Comparison of ENCODE assay signal across 8 cellular contexts in genomic region chr7:50595538-50596102, GRCh38. TPM values are rescaled to one million over a fixed set of nuclear protein-coding genes. Genes with fewer than 3 reads are reported as not detected.
DNase-seq lines count a peak whose midpoint lies in the region; ATAC-seq and TF ChIP-seq lines count a peak whose summit lies in the region.

No MANE protein-coding gene starts in this region.

- no peak overlapping the region for H2AFZ ChIP-seq in osteoblast (ENCODE audit: low read length)

- intact Hi-C loops in vagina (cut with DNase I) = no loop called here

- DNase-seq in SK-N-DZ (ENCODE audit: low spot score) (peak; percentile 29), fibroblast of pulmonary artery (ENCODE audit: low read depth) (peak; percentile 76), osteoblast (ENCODE audit: insufficient read length, low spot score, missing footprints) (no peak), vagina (ENCODE audit: extremely low spot score in 2 of 2) (no peak), GM19238 (ENCODE audit: insufficient read length, low spot score) (no peak)

- H3K27me3 ChIP-seq in osteoblast (ENCODE audit: insufficient read depth, low read length) = no peaks in the 10 kb centered on the region
- H3K27me3 ChIP-seq in vagina = no peaks in the 10 kb centered on the region

- H3K27ac ChIP-seq in C4-2B (no peak overlapping the region), osteoblast (ENCODE audit: low read depth, low read length) (no peak overlapping the region), vagina (no peak overlapping the region)

- H3K9me3 ChIP-seq in osteoblast (ENCODE audit: low read depth, low read length) = no peaks in the 10 kb centered on the region
- no peaks in the 10 kb centered on the region for H3K9me3 ChIP-seq in vagina

- no peaks in the 10 kb centered on the region for H3K79me2 ChIP-seq in osteoblast (ENCODE audit: insufficient read depth, low read length)

- H3K4me3 ChIP-seq in fibroblast of pulmonary artery (replicated peaks; ENCODE audit: low read depth, low read length) (no peak overlapping the region), osteoblast (ENCODE audit: insufficient read depth, low read length) (no peak overlapping the region), vagina (no peak overlapping the region)

- peaks cover 37% of the 10 kb centered on the region for H3K36me3 ChIP-seq in osteoblast (ENCODE audit: insufficient read depth, low read length)
- H3K36me3 ChIP-seq in vagina = peaks cover 0 to 7% of the 10 kb centered on the region in 2 donors

- H3K4me2 ChIP-seq in osteoblast (ENCODE audit: insufficient read depth, low read length) = no peak overlapping the region

- peak; percentile 79 for TF ChIP-seq CTCF in C4-2B (conservative IDR thresholded peaks at IDR 0.05)
- TF ChIP-seq CTCF in fibroblast of pulmonary artery (IDR thresholded peaks at IDR 0.05; ENCODE audit: low read length, missing control alignments) = peak; percentile 64
- peak; percentile 61 for TF ChIP-seq CTCF in osteoblast (IDR thresholded peaks at IDR 0.05; ENCODE audit: extremely low read depth, low read depth, low read length)
- peak in 1 of 3 experiments; percentile 9 for TF ChIP-seq CTCF in vagina (IDR thresholded peaks at IDR 0.05)

- no peak for TF ChIP-seq POLR2A in vagina (IDR thresholded peaks at IDR 0.05)

- peak; percentile 25 for ATAC-seq in GM18519 (IDR thresholded peaks at IDR 0.05; ENCODE audit: low FRiP score, unreplicated experiment)
- peak; percentile 5 for ATAC-seq in HG03457 (IDR thresholded peaks at IDR 0.05; ENCODE audit: unreplicated experiment)

- no peaks in the 10 kb centered on the region for H4K20me1 ChIP-seq in osteoblast (ENCODE audit: insufficient read depth, low read length)

- H3K4me1 ChIP-seq in osteoblast (ENCODE audit: insufficient read depth, low read length) (no peaks in the 10 kb centered on the region), vagina (no peaks in the 10 kb centered on the region)

RNA-seq across cellular contexts. Expression of gene DDC, which starts 30.4 kb away (rescaled TPM):
- polyA plus RNA-seq in SK-N-DZ (2014; cell fraction: cytosol; rRNA removed) = 149 and 151 TPM in 2 replicates
- polyA plus RNA-seq in SK-N-DZ (2014; cell fraction: nucleus; rRNA removed) = 83.3 and 101 TPM in 2 replicates
- total RNA-seq in osteoblast (not detected in 2 replicates), vagina (1.7 TPM)

Comparison
In these comparisons a context has a peak if more than half of its experiments do, and no peak if none do; other contexts are left out.
1. DNase-seq: peak in SK-N-DZ (single experiment) and fibroblast of pulmonary artery (single experiment); none in osteoblast (single experiment), vagina (0 of 2) and GM19238 (single experiment).